Comparison of ENCODE assay signal across 18 cellular contexts in genomic region chr17:75596320-75597087, GRCh38. TPM values are rescaled to one million over a fixed set of nuclear protein-coding genes. Genes with fewer than 3 reads are reported as not detected.
DNase-seq lines count a peak whose midpoint lies in the region; ATAC-seq, FAIRE-seq and TF ChIP-seq lines count a peak whose summit lies in the region.
"Had no signal": no experiment of that assay in that cellular context is flagged by ENCODE, and none has a peak within 500 bp of the region (broad histone marks: within the 10 kb centered on the region; RNA-seq: fewer than 3 reads in every experiment).

No MANE protein-coding gene starts in this region.

- TF ChIP-seq EP300 in HepG2 (IDR thresholded peaks at IDR 0.05; ENCODE audit: low read depth in 2 of 2, low read length in 2 of 2) (no peak), HepG2 (CRISPR knock-in tag; IDR thresholded peaks at IDR 0.05; ENCODE audit: borderline replicate concordance) (no peak)

- H3K4me2 ChIP-seq in HepG2 (ENCODE audit: low read depth, low read length), result no peak overlapping the region
- H3K4me2 ChIP-seq: BLaER1, GM23338 had no signal

- H3K27me3 ChIP-seq in H7 (ENCODE audit: control insufficient read depth, insufficient read depth, low read length) (no peaks in the 10 kb centered on the region), HepG2 (ENCODE audit: control insufficient read depth in 1 of 2, insufficient read depth in 2 of 2, low read length in 2 of 2) (peaks cover 24 to 42% of the 10 kb centered on the region in 2 experiments)
- H3K27me3 ChIP-seq: BLaER1 had no signal

- WGBS in HepG2 (ENCODE audit: low lambda C conversion rate), result 45% methylated on average over 11 of the region's 17 CpGs

- H3K36me3 Mint-ChIP-seq in activated T-cell treated with anti-CD3 and anti-CD28 coated beads, Interleukin-2, amount 50 U/mL, for 24 hours (ENCODE audit: low read depth), result no peaks in the 10 kb centered on the region
- H3K36me3 Mint-ChIP-seq: CD4-positive, alpha-beta memory T cell had no signal

- H3K27ac Mint-ChIP-seq in activated T-cell treated with anti-CD3 and anti-CD28 coated beads, Interleukin-2, amount 50 U/mL, for 24 hours, result no peak overlapping the region
- H3K27ac Mint-ChIP-seq: CD14-positive monocyte, GM23338 had no signal

- H3K36me3 ChIP-seq in H7 (replicated peaks; ENCODE audit: control insufficient read depth, insufficient read depth, low read length) (no peaks in the 10 kb centered on the region), HepG2 (replicated peaks in 1 of 2; ENCODE audit: control insufficient read depth in 1 of 2, insufficient read depth in 2 of 2, low read length in 2 of 2) (no peaks in the 10 kb centered on the region)

- H3K4me1 Mint-ChIP-seq in activated T-cell treated with anti-CD3 and anti-CD28 coated beads, Interleukin-2, amount 50 U/mL, for 24 hours (ENCODE audit: low read depth), result no peaks in the 10 kb centered on the region
- H3K4me1 Mint-ChIP-seq: CD14-positive monocyte, GM23338 had no signal

- H2AFZ ChIP-seq in HepG2 (ENCODE audit: low read length), result no peak overlapping the region
- H2AFZ ChIP-seq: GM23338 had no signal

- H3K27ac ChIP-seq in HepG2 (ENCODE audit: extremely low read length, insufficient read depth, low read length), result no peak overlapping the region
- H3K27ac ChIP-seq: BLaER1 had no signal

- peak; percentile 26 for DNase-seq in H7
- peak; percentile 27 for DNase-seq in NCI-H69 (lab: John Stamatoyannopoulos, UW)
- DNase-seq in HepG2 (ENCODE audit: low spot score), result no peak
- DNase-seq in sciatic nerve (ENCODE audit: low spot score), result peak; percentile 54
- DNase-seq in globus pallidus (ENCODE audit: low spot score), result no peak
- no peak for DNase-seq in activated T-cell treated with anti-CD3 and anti-CD28 coated beads, Interleukin-2, amount 50 U/mL, for 24 hours
- no peak for DNase-seq in NCI-H2196 treated with DMSO at 0.1 percent for 48 hours (lab: John Stamatoyannopoulos, UW; ENCODE audit: unreplicated experiment)
- DNase-seq: 8988T; CD4-positive, alpha-beta memory T cell; DMS153; DMS79 treated with DMSO at 0.1 percent for 48 hours; GF-D8 had no signal

- no peak overlapping the region for H3K4me3 Mint-ChIP-seq in activated T-cell treated with anti-CD3 and anti-CD28 coated beads, Interleukin-2, amount 50 U/mL, for 24 hours
- H3K4me3 Mint-ChIP-seq: CD14-positive monocyte; CD4-positive, alpha-beta memory T cell; GM23338 had no signal

- H3K4me3 ChIP-seq in H7 (ENCODE audit: insufficient read depth, low read depth, low read length), result no peak overlapping the region
- no peak overlapping the region for H3K4me3 ChIP-seq in HepG2 (replicated peaks in 1 of 3; ENCODE audit: insufficient read depth in 1 of 3, low read depth in 2 of 3, low read length in 3 of 3)
- H3K4me3 ChIP-seq: BLaER1, GM23338 had no signal

- no peak for TF ChIP-seq RAD21 in HepG2 (CRISPR knock-in tag; IDR thresholded peaks at IDR 0.05)

- H3K4me1 ChIP-seq in HepG2 (ENCODE audit: insufficient read depth, low read length), result peaks cover 10% of the 10 kb centered on the region

- intact Hi-C loops in HepG2 (cut with micrococcal nuclease; ENCODE audit: unreplicated experiment), result no loop called here
- intact Hi-C loops in sciatic nerve (cut with DNase I), result loop anchor here (1.0 kb wide), 1 partner anchor 83 kb away; no protein-coding TSS in a partner anchor

- CTCF ChIA-PET in HepG2 (lab: Yijun Ruan, JAX; ENCODE audit: low intra/inter-chr PET ratio, low total read pairs), result no interaction called here

- BruUV-seq in HepG2 (replicated peaks; lab: Mats Ljungman, UMichigan), result no TSS peak

- no peak for FAIRE-seq in HepG2 (lab: Jason Lieb, UNC)
- FAIRE-seq: H54 had no signal

- H3K9ac ChIP-seq in HepG2 (ENCODE audit: insufficient read depth, low read depth, low read length), result no peak overlapping the region
- H3K9ac ChIP-seq: BLaER1 had no signal

- no peaks in the 10 kb centered on the region for H3K27me3 Mint-ChIP-seq in activated T-cell treated with anti-CD3 and anti-CD28 coated beads, Interleukin-2, amount 50 U/mL, for 24 hours
- H3K27me3 Mint-ChIP-seq: CD4-positive, alpha-beta memory T cell had no signal

- no peak for TF ChIP-seq CTCF in HepG2 (CRISPR knock-in tag; IDR thresholded peaks at IDR 0.05)

- no peaks in the 10 kb centered on the region for H3K79me2 ChIP-seq in HepG2 (ENCODE audit: insufficient read depth, low read length)

- in situ Hi-C loops in HepG2 (cut with HindIII; ENCODE audit: extremely low pct_ligation_motif_present, low pct_unique_long_range_greater_than_20kb), result loop anchor here (10.0 kb wide), 1 partner anchor 172 kb away; no protein-coding TSS in a partner anchor

- no peaks in the 10 kb centered on the region for H3K9me3 ChIP-seq in HepG2 (ENCODE audit: low read length)
- H3K9me3 ChIP-seq: BLaER1 had no signal

- no peaks in the 10 kb centered on the region for H4K20me1 ChIP-seq in HepG2 (ENCODE audit: insufficient read depth, low read length)

- TF ChIP-seq POLR2A in HepG2 (IDR thresholded peaks at IDR 0.05; ENCODE audit: insufficient read depth in 1 of 2, low read depth in 2 of 2, low read length in 2 of 2), result no peak

- POLR2A ChIA-PET in HepG2 (lab: Yijun Ruan, JAX), result no interaction called here

- no peaks in the 10 kb centered on the region for H3K9me3 Mint-ChIP-seq in activated T-cell treated with anti-CD3 and anti-CD28 coated beads, Interleukin-2, amount 50 U/mL, for 24 hours
- H3K9me3 Mint-ChIP-seq: CD14-positive monocyte, GM23338 had no signal

- ATAC-seq in HepG2 (no peak), sciatic nerve (no peak)

TF ChIP-seq in HepG2, 621 proteins besides CTCF, POLR2A, EP300 and RAD21 (continues in another document):
- TF ChIP-seq GZF1 (CRISPR knock-in tag; IDR thresholded peaks at IDR 0.05) (no peak), ZNF335 (CRISPR knock-in tag; IDR thresholded peaks at IDR 0.05) (no peak), IRF9 (CRISPR knock-in tag; IDR thresholded peaks at IDR 0.05; ENCODE audit: borderline replicate concordance) (no peak)

RNA-seq across cellular contexts. Expression of gene MYO15B, which starts 8.9 kb away (rescaled TPM):
- 9.9 and 14.6 TPM in 2 replicates for total RNA-seq in H7 (2014; rRNA removed; shearing (Covaris generic))
- total RNA-seq in HepG2 (2016; rRNA removed; fragmentation: Illumina TruSeq; extraction: Trizol), result 1.9 and 2.8 TPM in 2 replicates
- 0.61 and 0.79 TPM in 2 replicates for total RNA-seq in HepG2 (2016; cell fraction: cytosol; rRNA removed; fragmentation: Illumina TruSeq; extraction: Trizol; ENCODE audit: low read depth)
- total RNA-seq in HepG2 (2016; cell fraction: insoluble cytoplasmic fraction; rRNA removed; fragmentation: Illumina TruSeq; extraction: Trizol), result 1.1 and 2.7 TPM in 2 replicates
- 0.83 and 1.2 TPM in 2 replicates for total RNA-seq in HepG2 (2016; cell fraction: membrane; rRNA removed; fragmentation: Illumina TruSeq; extraction: Trizol)
- total RNA-seq in HepG2 (2016; cell fraction: nucleus; rRNA removed; fragmentation: Illumina TruSeq; extraction: Trizol), result 3.0 and 3.8 TPM in 2 replicates
- 8.1 and 11.2 TPM in 2 replicates for polyA plus RNA-seq in HepG2 (2011; rRNA removed)
- 1.6 and 2.5 TPM in 2 replicates for polyA plus RNA-seq in HepG2 (2011; cell fraction: cytosol; rRNA removed)
- 122 and 144 TPM in 2 replicates for polyA plus RNA-seq in HepG2 (2011; cell fraction: nucleus; rRNA removed)
- 9.5 and 12.7 TPM in 2 replicates for polyA plus RNA-seq in HepG2 (2012)
- 0.53 and 1.00 TPM in 2 replicates for polyA plus RNA-seq in HepG2 (2016; cell fraction: cytosol; fragmentation: Illumina TruSeq; extraction: Trizol; ENCODE audit: low read depth)
- polyA plus RNA-seq in HepG2 (2016; cell fraction: insoluble cytoplasmic fraction; fragmentation: Illumina TruSeq; extraction: Trizol; ENCODE audit: low read depth), result 0.63 and 1.4 TPM in 2 replicates
- polyA plus RNA-seq in HepG2 (2016; cell fraction: membrane; fragmentation: Illumina TruSeq; extraction: Trizol; ENCODE audit: low read depth), result 0.49 and 0.86 TPM in 2 replicates
- 12.0 and 13.6 TPM in 2 replicates for polyA plus RNA-seq in HepG2 (2016; cell fraction: nucleus; fragmentation: Illumina TruSeq; extraction: Trizol; ENCODE audit: insufficient read depth, low read depth)
- 7.2 and 13.2 TPM in 2 replicates for polyA minus RNA-seq in HepG2 (2011; rRNA and poly(A)+ RNA removed; ENCODE audit: low replicate concordance)
- polyA minus RNA-seq in HepG2 (2011; cell fraction: cytosol; rRNA and poly(A)+ RNA removed), result 3.0 and 6.8 TPM in 2 replicates
- 16.5 and 25.7 TPM in 2 replicates for polyA minus RNA-seq in HepG2 (2011; cell fraction: nucleus; rRNA and poly(A)+ RNA removed)
- total RNA-seq in sciatic nerve, result 336 TPM

RNA-seq across cellular contexts. Expression of gene SMIM5, which starts 36.7 kb away (rescaled TPM):
- 0.11 TPM in 1 of 2 replicates, not detected in the other for total RNA-seq in H7 (2014; rRNA removed; shearing (Covaris generic))
- total RNA-seq in HepG2 (2016; rRNA removed; fragmentation: Illumina TruSeq; extraction: Trizol) (not detected in 2 replicates), sciatic nerve (12.5 TPM)
- not detected in 2 replicates for total RNA-seq in HepG2 (2016; cell fraction: cytosol; rRNA removed; fragmentation: Illumina TruSeq; extraction: Trizol; ENCODE audit: low read depth)
- 0.09 TPM in 1 of 2 replicates, not detected in the other for total RNA-seq in HepG2 (2016; cell fraction: insoluble cytoplasmic fraction; rRNA removed; fragmentation: Illumina TruSeq; extraction: Trizol)
- not detected in 2 replicates for total RNA-seq in HepG2 (2016; cell fraction: membrane; rRNA removed; fragmentation: Illumina TruSeq; extraction: Trizol)
- not detected in 2 replicates for total RNA-seq in HepG2 (2016; cell fraction: nucleus; rRNA removed; fragmentation: Illumina TruSeq; extraction: Trizol)
- polyA plus RNA-seq in HepG2 (2011; rRNA removed), result 0.05 TPM in 1 of 2 replicates, not detected in the other
- polyA plus RNA-seq in HepG2 (2011; cell fraction: cytosol; rRNA removed), result 0.05 TPM in 1 of 2 replicates, not detected in the other
- 0.35 and 0.80 TPM in 2 replicates for polyA plus RNA-seq in HepG2 (2011; cell fraction: nucleus; rRNA removed)
- polyA plus RNA-seq in HepG2 (2012), result 0.20 and 0.48 TPM in 2 replicates
- polyA plus RNA-seq in HepG2 (2016; cell fraction: cytosol; fragmentation: Illumina TruSeq; extraction: Trizol; ENCODE audit: low read depth), result not detected in 2 replicates
- 0.14 TPM in 1 of 2 replicates, not detected in the other for polyA plus RNA-seq in HepG2 (2016; cell fraction: insoluble cytoplasmic fraction; fragmentation: Illumina TruSeq; extraction: Trizol; ENCODE audit: low read depth)
- not detected in 2 replicates for polyA plus RNA-seq in HepG2 (2016; cell fraction: membrane; fragmentation: Illumina TruSeq; extraction: Trizol; ENCODE audit: low read depth)
- polyA plus RNA-seq in HepG2 (2016; cell fraction: nucleus; fragmentation: Illumina TruSeq; extraction: Trizol; ENCODE audit: insufficient read depth, low read depth), result not detected in 2 replicates
- not detected in 2 replicates for polyA minus RNA-seq in HepG2 (2011; rRNA and poly(A)+ RNA removed; ENCODE audit: low replicate concordance)
- polyA minus RNA-seq in HepG2 (2011; cell fraction: cytosol; rRNA and poly(A)+ RNA removed), result not detected in 2 replicates
- 0.26 TPM in 1 of 2 replicates, not detected in the other for polyA minus RNA-seq in HepG2 (2011; cell fraction: nucleus; rRNA and poly(A)+ RNA removed)
- total RNA-seq: A673; CD4-positive, alpha-beta memory T cell; GM23338 had no signal
- polyA plus RNA-seq: AG04450; CD4-positive, alpha-beta memory T cell had no signal

Comparison
In these comparisons a context has a peak if more than half of its experiments do, and no peak if none do; other contexts are left out.
1. DNase-seq: peak in H7 (single experiment), NCI-H69 (single experiment) and sciatic nerve (single experiment); none in HepG2 (single experiment), globus pallidus (single experiment), activated T-cell treated with anti-CD3 and anti-CD28 coated beads, Interleukin-2, amount 50 U/mL, for 24 hours (single experiment) and NCI-H2196 treated with DMSO at 0.1 percent for 48 hours (single experiment).
2. RNA of gene MYO15B, which starts 8.9 kb away (total RNA-seq): 336 TPM in sciatic nerve (single experiment); 9.9 to 14.6 TPM in H7 and 0.61 to 3.8 TPM in HepG2; every median in the first group is over 10 times any median in the second.
3. RNA of gene SMIM5, which starts 36.7 kb away (total RNA-seq): 12.5 TPM in sciatic nerve (single experiment); 0.11 TPM in H7 and 0.09 TPM in HepG2; every median in the first group is over 10 times any median in the second.